ENCODE assay signal across 26 cellular contexts in genomic region chr10:69876931-69877330, GRCh38.
"Had no signal": no experiment of that assay in that cellular context is flagged by ENCODE, and none has a peak within 500 bp of the region (broad histone marks: within the 10 kb centered on the region; RNA-seq: fewer than 3 reads in every experiment).

No MANE protein-coding gene starts in this region.

- ATAC-seq: activated naive CD4-positive, alpha-beta T cell treated with anti-CD3 and anti-CD28 coated beads, Interleukin-2, amount 50 U/mL, for 72 hours; activated T-helper 17 cell treated with anti-CD3 and anti-CD28 coated beads, Interleukin-2, amount 50 U/mL, for 72 hours; left colon; mucosa of descending colon; pancreas had no signal

- H3K9me3 ChIP-seq: mucosa of descending colon, neutrophil, pancreas, psoas muscle, right atrium auricular region, spleen, testis had no signal

- H3K4me3 Mint-ChIP-seq: activated T-cell treated with anti-CD3 and anti-CD28 coated beads, Interleukin-2, amount 50 U/mL, for 24 hours; activated T-helper 17 cell treated with anti-CD3 and anti-CD28 coated beads, Interleukin-2, amount 50 U/mL, for 72 hours; memory B cell; naive B cell; T-helper 2 cell treated with Interferon-gamma antibody and Interleukin-4, amounts not matched to agents 5 μg/mL and 100 μg/mL, for 36 hours; type B pancreatic cell had no signal

- DNase-seq: activated CD4-positive, CD25-positive, alpha-beta regulatory T cell treated with anti-CD3 and anti-CD28 coated beads, Interleukin-2, amount 50 U/mL, for 72 hours; activated CD8-positive, alpha-beta memory T cell treated with anti-CD3 and anti-CD28 coated beads for 24 hours; activated CD8-positive, alpha-beta memory T cell treated with anti-CD3 and anti-CD28 coated beads, Interleukin-2, amount 50 U/mL, for 4 hours; activated T-cell treated with anti-CD3 and anti-CD28 coated beads, Interleukin-2, amount 50 U/mL, for 24 hours; aorta; cerebellar nuclear complex; cortex of kidney; erythroblast; left colon; naive B cell; pancreas; spleen; stimulated activated CD4-positive, alpha-beta T cell treated with anti-CD3 and anti-CD28 coated beads, Interleukin-4, amount 100 ng/mL, for 1 hour; stimulated activated naive CD4-positive, alpha-beta T cell; testis; WERI-Rb-1 had no signal

- H3K36me3 ChIP-seq: brain microvascular endothelial cell, neutrophil, pancreas, right atrium auricular region, spleen, WERI-Rb-1 had no signal

- H3K27me3 ChIP-seq: brain microvascular endothelial cell, pancreas, right atrium auricular region, testis had no signal

- H3K4me3 ChIP-seq: mucosa of descending colon, pancreas, psoas muscle, right atrium auricular region, spleen, testis had no signal

- H3K27ac ChIP-seq: brain microvascular endothelial cell, neutrophil, pancreas, psoas muscle, right atrium auricular region, spleen, testis, WERI-Rb-1 had no signal

- H3K27ac Mint-ChIP-seq: activated naive CD4-positive, alpha-beta T cell treated with anti-CD3 and anti-CD28 coated beads, Interleukin-2, amount 50 U/mL, for 72 hours; activated T-cell treated with anti-CD3 and anti-CD28 coated beads, Interleukin-2, amount 50 U/mL, for 24 hours; activated T-helper 17 cell treated with anti-CD3 and anti-CD28 coated beads, Interleukin-2, amount 50 U/mL, for 72 hours; memory B cell; T-helper 2 cell treated with Interferon-gamma antibody and Interleukin-4, amounts not matched to agents 5 μg/mL and 100 μg/mL, for 36 hours; type B pancreatic cell had no signal

- H3K4me1 ChIP-seq: pancreas, psoas muscle had no signal

- H3K4me1 Mint-ChIP-seq: activated T-helper 17 cell treated with anti-CD3 and anti-CD28 coated beads, Interleukin-2, amount 50 U/mL, for 72 hours; memory B cell had no signal

- H3K36me3 Mint-ChIP-seq: activated naive CD4-positive, alpha-beta T cell treated with anti-CD3 and anti-CD28 coated beads, Interleukin-2, amount 50 U/mL, for 72 hours; memory B cell; naive B cell; type B pancreatic cell had no signal

- H3K9me3 Mint-ChIP-seq: activated naive CD4-positive, alpha-beta T cell treated with anti-CD3 and anti-CD28 coated beads, Interleukin-2, amount 50 U/mL, for 72 hours; activated T-cell treated with anti-CD3 and anti-CD28 coated beads, Interleukin-2, amount 50 U/mL, for 24 hours; activated T-helper 17 cell treated with anti-CD3 and anti-CD28 coated beads, Interleukin-2, amount 50 U/mL, for 72 hours; memory B cell; naive B cell; T-helper 2 cell treated with Interferon-gamma antibody and Interleukin-4, amounts not matched to agents 5 μg/mL and 100 μg/mL, for 36 hours; type B pancreatic cell had no signal
